Comparison of ENCODE assay signal across 33 cellular contexts in genomic region chr3:113269661-113270060, GRCh38. TPM values are rescaled to one million over a fixed set of nuclear protein-coding genes. Genes with fewer than 3 reads are reported as not detected.
DNase-seq lines count a peak whose midpoint lies in the region; ATAC-seq and TF ChIP-seq lines count a peak whose summit lies in the region.
"Had no signal": no experiment of that assay in that cellular context is flagged by ENCODE, and none has a peak within 500 bp of the region (broad histone marks: within the 10 kb centered on the region; RNA-seq: fewer than 3 reads in every experiment).

No MANE protein-coding gene starts in this region.

- H3K4me3 Mint-ChIP-seq in type B pancreatic cell (no peak overlapping the region), CD14-positive monocyte (no peak overlapping the region)
- H3K4me3 Mint-ChIP-seq: activated CD4-positive, alpha-beta T cell treated with anti-CD3 and anti-CD28 coated beads for 36 hours; activated CD8-positive, alpha-beta T cell treated with anti-CD3 and anti-CD28 coated beads, Interleukin-2, amount 10 ng/mL, durations not matched to agents 7 days and 5 days; activated naive CD4-positive, alpha-beta T cell treated with anti-CD3 and anti-CD28 coated beads, Interleukin-2, amount 50 U/mL, for 24 hours; mesothelial cell of epicardium; naive B cell; T-helper 17 cell had no signal

- H3K27me3 ChIP-seq in WERI-Rb-1 (ENCODE audit: insufficient read depth, low read depth, severe bottlenecking) (no peaks in the 10 kb centered on the region), gastroesophageal sphincter (no peaks in the 10 kb centered on the region)
- H3K27me3 ChIP-seq: BLaER1 treated with 17β-estradiol and CSF1 and Interleukin-3, amounts not matched to agents 10 nM and 100 nM; transverse colon had no signal

- H3K9me3 Mint-ChIP-seq in type B pancreatic cell (no peaks in the 10 kb centered on the region), CD14-positive monocyte (peaks cover 0 to 2% (median 0%) of the 10 kb centered on the region in 7 donors)
- H3K9me3 Mint-ChIP-seq: activated naive CD4-positive, alpha-beta T cell treated with anti-CD3 and anti-CD28 coated beads, Interleukin-2, amount 50 U/mL, for 24 hours; activated T-helper 2 cell treated with anti-CD3 and anti-CD28 coated beads, Interferon-gamma antibody, Interleukin-2, Interleukin-4, amounts not matched to agents 10 μg/mL and 5 μg/mL and 100 μg/mL, durations not matched to agents 14 hours and 24 hours and 36 hours; mesothelial cell of epicardium; naive B cell had no signal

- ATAC-seq in gastroesophageal sphincter, result no peak
- ATAC-seq in HG02973 (IDR thresholded peaks at IDR 0.05; ENCODE audit: unreplicated experiment), result no peak
- ATAC-seq: activated CD4-positive, alpha-beta T cell treated with anti-CD3 and anti-CD28 coated beads for 36 hours; activated CD8-positive, alpha-beta T cell treated with anti-CD3 and anti-CD28 coated beads, Interleukin-2, amount 10 ng/mL, durations not matched to agents 7 days and 5 days; Right ventricle myocardium inferior; SK-N-SH treated with all-trans-retinoic acid at 6 μM for 48 hours; T-helper 17 cell had no signal

- H3K27ac Mint-ChIP-seq in type B pancreatic cell (peak overlapping the region; percentile 61), CD14-positive monocyte (no peak overlapping the region)
- H3K27ac Mint-ChIP-seq: activated CD4-positive, alpha-beta T cell treated with anti-CD3 and anti-CD28 coated beads for 36 hours; activated CD8-positive, alpha-beta T cell treated with anti-CD3 and anti-CD28 coated beads, Interleukin-2, amount 10 ng/mL, durations not matched to agents 7 days and 5 days; activated naive CD4-positive, alpha-beta T cell treated with anti-CD3 and anti-CD28 coated beads, Interleukin-2, amount 50 U/mL, for 24 hours; activated T-helper 2 cell treated with anti-CD3 and anti-CD28 coated beads, Interferon-gamma antibody, Interleukin-2, Interleukin-4, amounts not matched to agents 10 μg/mL and 5 μg/mL and 100 μg/mL, durations not matched to agents 14 hours and 24 hours and 36 hours; mesothelial cell of epicardium; T-helper 17 cell had no signal

- H3K4me1 ChIP-seq in gastroesophageal sphincter, result peaks cover 0 to 76% (median 14%) of the 10 kb centered on the region in 3 donors
- H3K4me1 ChIP-seq: BLaER1 treated with 17β-estradiol and CSF1 and Interleukin-3, amounts not matched to agents 10 nM and 100 nM; left ventricle myocardium inferior; transverse colon had no signal

- TF ChIP-seq EP300 in gastroesophageal sphincter (IDR thresholded peaks at IDR 0.05), result no peak

- DNase-seq in NCI-H82 (lab: John Stamatoyannopoulos, UW) (peak; percentile 79), NCI-H82 treated with DMSO at 0.1 percent for 48 hours (lab: John Stamatoyannopoulos, UW; ENCODE audit: unreplicated experiment) (no peak), WERI-Rb-1 (peak; percentile 72), type B pancreatic cell (ENCODE audit: extremely low spot score, unreplicated experiment) (no peak), SHP77 treated with DMSO at 0.1 percent for 48 hours (lab: John Stamatoyannopoulos, UW) (no peak), CD14-positive monocyte (ENCODE audit: low spot score) (no peak)
- DNase-seq: activated CD4-positive, alpha-beta T cell treated with anti-CD3 and anti-CD28 coated beads for 36 hours; activated CD8-positive, alpha-beta T cell treated with anti-CD3 and anti-CD28 coated beads, Interleukin-2, amount 10 ng/mL, durations not matched to agents 7 days and 5 days; activated T-cell treated with anti-CD3 and anti-CD28 coated beads for 4 hours; amniotic stem cell; DMS79; effector memory CD4-positive, alpha-beta T cell; GDM1; HCEC 1CT; head of caudate nucleus; islet precursor cell; Karpas-422; left ventricle myocardium inferior; naive B cell; occipital lobe; stimulated activated CD4-positive, alpha-beta T cell treated with anti-CD3 and anti-CD28 coated beads, Interleukin-4, amount 100 ng/mL, for 4 hours; T-helper 17 cell; transverse colon had no signal

- TF ChIP-seq CTCF in WERI-Rb-1 (IDR thresholded peaks at IDR 0.05; ENCODE audit: low read depth, low read length) (no peak), gastroesophageal sphincter (IDR thresholded peaks at IDR 0.05) (no peak), type B pancreatic cell (conservative IDR thresholded peaks at IDR 0.05) (no peak), CD14-positive monocyte (IDR thresholded peaks at IDR 0.05) (no peak)

- H3K36me3 ChIP-seq in WERI-Rb-1 (no peaks in the 10 kb centered on the region), gastroesophageal sphincter (peaks cover 0 to 78% of the 10 kb centered on the region in 2 donors)
- H3K36me3 ChIP-seq: BLaER1 treated with 17β-estradiol and CSF1 and Interleukin-3, amounts not matched to agents 10 nM and 100 nM; transverse colon had no signal

- 0 out of 2 replicates have a peak overlapping the region, but pooled peaks have one; percentile 17 for H3K27ac ChIP-seq in WERI-Rb-1
- peak overlapping the region in 3 of 4 donors; percentile 14 to 85 (median 52) for H3K27ac ChIP-seq in gastroesophageal sphincter
- H3K27ac ChIP-seq: 22Rv1; BLaER1 treated with 17β-estradiol and CSF1 and Interleukin-3, amounts not matched to agents 10 nM and 100 nM; left ventricle myocardium inferior had no signal

- H3K9me3 ChIP-seq in WERI-Rb-1 (ENCODE audit: severe bottlenecking), result no peaks in the 10 kb centered on the region
- no peaks in the 10 kb centered on the region for H3K9me3 ChIP-seq in gastroesophageal sphincter
- H3K9me3 ChIP-seq: BLaER1 treated with 17β-estradiol and CSF1 and Interleukin-3, amounts not matched to agents 10 nM and 100 nM; left ventricle myocardium inferior; transverse colon had no signal

- H3K36me3 Mint-ChIP-seq in type B pancreatic cell, result peaks cover 41% of the 10 kb centered on the region
- H3K36me3 Mint-ChIP-seq in CD14-positive monocyte, result no peaks in the 10 kb centered on the region
- H3K36me3 Mint-ChIP-seq: activated naive CD4-positive, alpha-beta T cell treated with anti-CD3 and anti-CD28 coated beads, Interleukin-2, amount 50 U/mL, for 24 hours; naive B cell had no signal

- WGBS in gastroesophageal sphincter (ENCODE audit: low coverage in 1 of 2), 2 donors, result 83% methylated on average over 2 of the region's 3 CpGs; no CpG with 5 or more reads in 1 of the 2 donors

- H3K4me1 Mint-ChIP-seq in type B pancreatic cell (ENCODE audit: unreplicated experiment) (peaks cover 49% of the 10 kb centered on the region), CD14-positive monocyte (no peaks in the 10 kb centered on the region)
- H3K4me1 Mint-ChIP-seq: activated CD4-positive, alpha-beta T cell treated with anti-CD3 and anti-CD28 coated beads for 36 hours; activated naive CD4-positive, alpha-beta T cell treated with anti-CD3 and anti-CD28 coated beads, Interleukin-2, amount 50 U/mL, for 24 hours; naive B cell; T-helper 17 cell had no signal

- no peak for TF ChIP-seq POLR2A in gastroesophageal sphincter (IDR thresholded peaks at IDR 0.05)

- intact Hi-C loops in CD14-positive monocyte (cut with micrococcal nuclease), result no loop called here

- no peak overlapping the region for H3K4me3 ChIP-seq in WERI-Rb-1 (ENCODE audit: low read depth, low read length)
- H3K4me3 ChIP-seq in gastroesophageal sphincter, result no peak overlapping the region
- H3K4me3 ChIP-seq: BLaER1 treated with 17β-estradiol and CSF1 and Interleukin-3, amounts not matched to agents 10 nM and 100 nM; coronary artery; left ventricle myocardium inferior; transverse colon had no signal

- H3K27me3 Mint-ChIP-seq in type B pancreatic cell, result no peaks in the 10 kb centered on the region
- peaks cover 0 to 7% (median 2%) of the 10 kb centered on the region in 3 donors for H3K27me3 Mint-ChIP-seq in CD14-positive monocyte (ENCODE audit: low read depth in 3 of 3)
- H3K27me3 Mint-ChIP-seq: activated CD4-positive, alpha-beta T cell treated with anti-CD3 and anti-CD28 coated beads for 36 hours; activated naive CD4-positive, alpha-beta T cell treated with anti-CD3 and anti-CD28 coated beads, Interleukin-2, amount 50 U/mL, for 24 hours had no signal

RNA-seq across cellular contexts. Expression of gene BOC, which starts 58.3 kb away (rescaled TPM):
- 100 to 1,000 TPM in 1 of 4 donors, 10 to 100 TPM in 3; 41.5 to 130 (median 73.9) TPM for total RNA-seq in gastroesophageal sphincter
- total RNA-seq in type B pancreatic cell (ENCODE audit: low replicate concordance), result 36.7 and 219 TPM in 2 replicates
- not detected for polyA plus RNA-seq in CD14-positive monocyte
- total RNA-seq: activated CD8-positive, alpha-beta T cell treated with anti-CD3 and anti-CD28 coated beads, Interleukin-2, amount 10 ng/mL, durations not matched to agents 7 days and 5 days; T-helper 17 cell had no signal

Comparison
In these comparisons a context has a peak if more than half of its experiments do, and no peak if none do; other contexts are left out.
1. DNase-seq: peak in NCI-H82 (single experiment) and WERI-Rb-1 (single experiment); none in NCI-H82 treated with DMSO at 0.1 percent for 48 hours (single experiment), type B pancreatic cell (single experiment), SHP77 treated with DMSO at 0.1 percent for 48 hours (single experiment) and CD14-positive monocyte (single experiment).